ENCODE assay signal across 2 cellular contexts in the genomic region with DNA sequence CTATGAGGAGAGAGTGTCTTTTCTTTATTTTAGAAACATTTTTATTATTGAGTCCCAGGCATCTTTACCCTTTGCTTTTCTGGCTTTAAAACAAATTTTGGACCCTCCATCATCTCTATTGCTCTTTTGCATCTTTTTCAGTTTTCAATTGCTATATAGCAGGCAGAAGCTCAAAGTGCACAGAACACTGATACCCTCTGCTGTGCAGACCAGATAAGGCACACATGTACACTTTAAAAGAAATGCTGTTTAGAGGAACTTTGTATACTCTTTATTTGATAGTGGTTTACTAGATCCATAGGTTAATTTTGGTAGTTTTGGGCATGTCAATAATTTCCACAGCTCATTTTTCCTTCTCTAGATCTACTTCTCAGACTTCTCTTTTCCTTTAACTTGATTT.
TF ChIP-seq lines count a peak whose summit lies in the region.

No MANE protein-coding gene starts in this region.

TF ChIP-seq in SK-N-SH treated with all-trans-retinoic acid at 6 μM for 48 hours, 23 proteins besides CTCF, POLR2A, EP300 and RAD21 (continued from another document):
- TF ChIP-seq SNAI2 (CRISPR knock-in tag; IDR thresholded peaks at IDR 0.05) = no peak
- no peak for TF ChIP-seq ESRRG (CRISPR knock-in tag; IDR thresholded peaks at IDR 0.05)
- TF ChIP-seq ZFP3 (CRISPR knock-in tag; IDR thresholded peaks at IDR 0.05) = no peak
- TF ChIP-seq ISL1 (CRISPR knock-in tag; IDR thresholded peaks at IDR 0.05) = no peak

TF ChIP-seq in GM23338, 12 proteins besides CTCF, POLR2A, EP300 and RAD21 (continued from another document):
- TF ChIP-seq, protein P1, sequence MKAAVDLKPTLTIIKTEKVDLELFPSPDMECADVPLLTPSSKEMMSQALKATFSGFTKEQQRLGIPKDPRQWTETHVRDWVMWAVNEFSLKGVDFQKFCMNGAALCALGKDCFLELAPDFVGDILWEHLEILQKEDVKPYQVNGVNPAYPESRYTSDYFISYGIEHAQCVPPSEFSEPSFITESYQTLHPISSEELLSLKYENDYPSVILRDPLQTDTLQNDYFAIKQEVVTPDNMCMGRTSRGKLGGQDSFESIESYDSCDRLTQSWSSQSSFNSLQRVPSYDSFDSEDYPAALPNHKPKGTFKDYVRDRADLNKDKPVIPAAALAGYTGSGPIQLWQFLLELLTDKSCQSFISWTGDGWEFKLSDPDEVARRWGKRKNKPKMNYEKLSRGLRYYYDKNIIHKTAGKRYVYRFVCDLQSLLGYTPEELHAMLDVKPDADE (IDR thresholded peaks at IDR 0.05) = no peak
- no peak for TF ChIP-seq ZNF114 (CRISPR knock-in tag; IDR thresholded peaks at IDR 0.05)
- TF ChIP-seq CREB1 (CRISPR knock-in tag; IDR thresholded peaks at IDR 0.05; ENCODE audit: low read depth) = no peak
